In the genomic region with DNA sequence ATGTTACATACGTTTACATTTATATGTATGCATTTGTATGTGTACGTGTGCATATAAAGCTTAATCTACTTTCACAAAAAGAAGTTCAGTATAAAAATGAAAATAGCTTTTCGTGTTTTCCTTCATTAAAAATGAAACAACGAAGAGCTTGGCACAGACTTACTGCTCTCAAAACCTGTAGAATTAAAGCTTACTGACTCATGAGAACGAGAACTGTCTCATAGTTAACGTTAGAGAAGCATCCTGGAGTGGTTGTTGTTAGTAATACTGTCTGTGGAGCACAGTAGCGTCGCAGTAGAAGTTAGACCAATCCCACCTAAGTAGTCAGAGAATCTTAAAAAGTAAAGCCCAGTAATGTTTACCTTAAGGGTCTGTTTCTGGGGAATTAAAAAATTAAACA, we compare ENCODE assay signal across 8 cellular contexts. TPM values are rescaled to one million over a fixed set of nuclear protein-coding genes. Genes with fewer than 3 reads are reported as not detected.
A peak's percentile ranks its signal among the peaks of the same experiment; 100 is the strongest.
DNase-seq lines count a peak whose midpoint lies in the region; ATAC-seq and TF ChIP-seq lines count a peak whose summit lies in the region.

No MANE protein-coding gene starts in this region.

- no peak for TF ChIP-seq CTCF in A673 (conservative IDR thresholded peaks at IDR 0.05; ENCODE audit: low read depth, low read length)
- TF ChIP-seq CTCF in GM23338 (conservative IDR thresholded peaks at IDR 0.05; ENCODE audit: low read depth in 2 of 2) = no peak
- TF ChIP-seq CTCF in activated CD8-positive, alpha-beta T cell treated with anti-CD3 and anti-CD28 coated beads for 36 hours (IDR thresholded peaks at IDR 0.05) = no peak

- no peaks in the 10 kb centered on the region for H3K9me2 ChIP-seq in GM23338 (ENCODE audit: insufficient read depth)

- POLR2A ChIA-PET in A673 (lab: Charles Lee; ENCODE audit: low non-redundant PET) = interaction anchor here (0.7 kb wide), 1 partner anchor 883 kb away, joined by 3 read pairs; no protein-coding TSS in a partner anchor
- POLR2A ChIA-PET in activated CD8-positive, alpha-beta T cell treated with anti-CD3 and anti-CD28 coated beads for 36 hours (lab: Charles Lee) = interaction anchor here (0.9 to 11.8 kb wide), 2 partner anchors 47 to 69 kb away, joined by 3 to 168 read pairs; a partner anchor contains a TSS

- no peak overlapping the region for H2BK12ac ChIP-seq in neuronal stem cell (ENCODE audit: low read length)

- no peak overlapping the region for H2BK120ac ChIP-seq in neuronal stem cell (ENCODE audit: low read depth, low read length)

- no peak overlapping the region for H3K4ac ChIP-seq in neuronal stem cell (ENCODE audit: low read length)

- H2AK5ac ChIP-seq in neuronal stem cell (ENCODE audit: low read depth, low read length) = no peak overlapping the region

- H3K14ac ChIP-seq in neuronal stem cell (ENCODE audit: low read length) = no peak overlapping the region

- WGBS in iPS DF 6.9 (ENCODE audit: insufficient coverage, insufficient read length) = no CpG with 5 or more reads among the region's 8 CpGs
- no CpG with 5 or more reads among the region's 8 CpGs for WGBS in neuronal stem cell (ENCODE audit: extremely low coverage in 2 of 2, insufficient read length in 2 of 2, insufficient replicate concordance in 1 of 2), 2 donors

- H3K9me3 Mint-ChIP-seq in GM23338 = no peaks in the 10 kb centered on the region; the same call in 2 of the 3 replicates
- H3K9me3 Mint-ChIP-seq in activated CD8-positive, alpha-beta T cell treated with anti-CD3 and anti-CD28 coated beads for 36 hours = no peaks in the 10 kb centered on the region
- no peaks in the 10 kb centered on the region for H3K9me3 Mint-ChIP-seq in stimulated activated naive B cell treated with anti-CD40 and anti-IgM and Interleukin-4, amounts not matched to agents 10 μg/mL and 1 μg/mL and 100 μg/mL, for 72 hours

- no peak for ATAC-seq in GM23338
- peak; percentile 25 for ATAC-seq in activated CD8-positive, alpha-beta T cell treated with anti-CD3 and anti-CD28 coated beads for 36 hours
- ATAC-seq in stimulated activated naive B cell treated with anti-CD40 and anti-IgM and Interleukin-4, amounts not matched to agents 10 μg/mL and 1 μg/mL and 100 μg/mL, for 72 hours (replicated peaks) = no peak

- H3K4me2 ChIP-seq in GM23338 (peak overlapping the region; percentile 89), neuronal stem cell (ENCODE audit: insufficient read depth, low read length, poor library complexity, severe bottlenecking) (no peak overlapping the region)

- H3K18ac ChIP-seq in neuronal stem cell (ENCODE audit: low read length) = no peak overlapping the region

- no peaks in the 10 kb centered on the region for H3F3A ChIP-seq in GM23338 (replicated peaks; ENCODE audit: low read depth)

- H3K79me2 ChIP-seq in GM23338 (replicated peaks; ENCODE audit: insufficient read depth) = peaks cover 79% of the 10 kb centered on the region

- H3K27ac Mint-ChIP-seq in GM23338 = no peak overlapping the region
- peak overlapping the region; percentile 99 for H3K27ac Mint-ChIP-seq in activated CD8-positive, alpha-beta T cell treated with anti-CD3 and anti-CD28 coated beads for 36 hours
- H3K27ac Mint-ChIP-seq in stimulated activated naive B cell treated with anti-CD40 and anti-IgM and Interleukin-4, amounts not matched to agents 10 μg/mL and 1 μg/mL and 100 μg/mL, for 72 hours = peak overlapping the region; percentile 98

- CTCF ChIA-PET in A673 (lab: Charles Lee) = no interaction called here
- CTCF ChIA-PET in activated CD8-positive, alpha-beta T cell treated with anti-CD3 and anti-CD28 coated beads for 36 hours (lab: Charles Lee) = interaction anchor here (0.7 to 2.7 kb wide), 4 partner anchors 46 to 69 kb away, joined by 3 to 6 read pairs (median 4); a partner anchor contains a TSS

- no peak overlapping the region for H2BK15ac ChIP-seq in neuronal stem cell (ENCODE audit: low read length)

- no TSS peak for BruUV-seq in A673 (replicated peaks; lab: Mats Ljungman, UMichigan)

- H2AFZ ChIP-seq in GM23338 = no peak overlapping the region
- H2AFZ ChIP-seq in neuronal stem cell (ENCODE audit: low read length) = no peak overlapping the region

- H3K4me1 Mint-ChIP-seq in GM23338 = peaks cover 47% of the 10 kb centered on the region
- peaks cover 40% of the 10 kb centered on the region for H3K4me1 Mint-ChIP-seq in activated CD8-positive, alpha-beta T cell treated with anti-CD3 and anti-CD28 coated beads for 36 hours (ENCODE audit: low read depth)
- H3K4me1 Mint-ChIP-seq in stimulated activated naive B cell treated with anti-CD40 and anti-IgM and Interleukin-4, amounts not matched to agents 10 μg/mL and 1 μg/mL and 100 μg/mL, for 72 hours = peaks cover 12 to 39% of the 10 kb centered on the region in 2 donors

- H3K9ac ChIP-seq in neuronal stem cell (ENCODE audit: low read depth, low read length, poor library complexity) = no peak overlapping the region

- intact Hi-C loops in A673 (cut with micrococcal nuclease; ENCODE audit: unreplicated experiment) = no loop called here
- intact Hi-C loops in activated CD8-positive, alpha-beta T cell treated with anti-CD3 and anti-CD28 coated beads for 36 hours (cut with micrococcal nuclease) = loop anchor here (1.0 kb wide), 1 partner anchor 46 kb away; a partner anchor contains a TSS

- peaks cover 47% of the 10 kb centered on the region for H4K20me1 ChIP-seq in GM23338 (replicated peaks; ENCODE audit: insufficient read depth)

- no peak overlapping the region for H4K8ac ChIP-seq in neuronal stem cell (ENCODE audit: low read depth, low read length)

- H3K79me1 ChIP-seq in neuronal stem cell (ENCODE audit: low read depth, low read length) = peaks cover 2% of the 10 kb centered on the region

- H3K9me3 ChIP-seq in A673 (ENCODE audit: low read depth, low read length, poor library complexity, severe bottlenecking) (no peaks in the 10 kb centered on the region), iPS DF 6.9 (ENCODE audit: control insufficient read depth, insufficient read depth, low read length) (no peaks in the 10 kb centered on the region), neuronal stem cell (replicated peaks in 1 of 2; ENCODE audit: control insufficient read depth in 2 of 2, insufficient read depth in 1 of 2, low read depth in 1 of 2, low read length in 2 of 2) (no peaks in the 10 kb centered on the region)

- DNase-seq in A673 (ENCODE audit: low spot score) (no peak), GM23338 (ENCODE audit: low spot score) (no peak), iPS DF 6.9 (ENCODE audit: low read depth, low spot score) (no peak), NCI-H2081 treated with DMSO at 0.1 percent for 48 hours (lab: John Stamatoyannopoulos, UW) (no peak), NCI-H2196 (lab: John Stamatoyannopoulos, UW; ENCODE audit: unreplicated experiment) (no peak), neuronal stem cell (ENCODE audit: low spot score) (no peak)
- DNase-seq in activated CD8-positive, alpha-beta T cell treated with anti-CD3 and anti-CD28 coated beads for 36 hours = peak; percentile 36
- no peak for DNase-seq in stimulated activated naive B cell treated with anti-CD40 and anti-IgM and Interleukin-4, amounts not matched to agents 10 μg/mL and 1 μg/mL and 100 μg/mL, for 72 hours

- peaks cover 17% of the 10 kb centered on the region for H3K27me3 Mint-ChIP-seq in GM23338 (ENCODE audit: insufficient read depth, low read depth, poor library complexity)
- no peaks in the 10 kb centered on the region for H3K27me3 Mint-ChIP-seq in activated CD8-positive, alpha-beta T cell treated with anti-CD3 and anti-CD28 coated beads for 36 hours
- no peaks in the 10 kb centered on the region for H3K27me3 Mint-ChIP-seq in stimulated activated naive B cell treated with anti-CD40 and anti-IgM and Interleukin-4, amounts not matched to agents 10 μg/mL and 1 μg/mL and 100 μg/mL, for 72 hours

- H3K4me1 ChIP-seq in A673 (ENCODE audit: insufficient read depth, low read length, poor library complexity, severe bottlenecking) = peaks cover 8% of the 10 kb centered on the region
- H3K4me1 ChIP-seq in GM23338 (ENCODE audit: insufficient read depth) = peaks cover 43% of the 10 kb centered on the region
- 0 out of 2 replicates have a peak, but pooled peaks cover 1% of the 10 kb centered on the region for H3K4me1 ChIP-seq in iPS DF 6.9 (ENCODE audit: control insufficient read depth, insufficient read depth, low read length)
- H3K4me1 ChIP-seq in neuronal stem cell (ENCODE audit: control insufficient read depth in 2 of 2, insufficient read depth in 1 of 2, low read depth in 1 of 2, low read length in 2 of 2) = peaks cover 3 to 16% of the 10 kb centered on the region in 2 donors

- H3K36me3 ChIP-seq in A673 (ENCODE audit: insufficient read depth, low read length, poor library complexity, severe bottlenecking) (peaks cover under 1% of the 10 kb centered on the region), GM23338 (ENCODE audit: insufficient read depth) (no peaks in the 10 kb centered on the region), iPS DF 6.9 (ENCODE audit: control insufficient read depth, insufficient read depth, low read length) (no peaks in the 10 kb centered on the region), neuronal stem cell (replicated peaks in 1 of 2; ENCODE audit: control insufficient read depth in 2 of 2, insufficient read depth in 2 of 2, low read length in 2 of 2) (peaks cover 0 to 32% of the 10 kb centered on the region in 2 donors)

- peak overlapping the region; percentile 96 for H3K4me3 Mint-ChIP-seq in GM23338
- H3K4me3 Mint-ChIP-seq in activated CD8-positive, alpha-beta T cell treated with anti-CD3 and anti-CD28 coated beads for 36 hours = peak overlapping the region; percentile 99
- peak overlapping the region; percentile 95 to 96 for H3K4me3 Mint-ChIP-seq in stimulated activated naive B cell treated with anti-CD40 and anti-IgM and Interleukin-4, amounts not matched to agents 10 μg/mL and 1 μg/mL and 100 μg/mL, for 72 hours

- H3K36me3 Mint-ChIP-seq in GM23338 (ENCODE audit: low read depth) = peaks cover 39% of the 10 kb centered on the region
- peaks cover 6% of the 10 kb centered on the region for H3K36me3 Mint-ChIP-seq in activated CD8-positive, alpha-beta T cell treated with anti-CD3 and anti-CD28 coated beads for 36 hours (ENCODE audit: low read depth)
- H3K36me3 Mint-ChIP-seq in stimulated activated naive B cell treated with anti-CD40 and anti-IgM and Interleukin-4, amounts not matched to agents 10 μg/mL and 1 μg/mL and 100 μg/mL, for 72 hours = peaks cover 6% of the 10 kb centered on the region in 2 donors

- H3K23ac ChIP-seq in neuronal stem cell (ENCODE audit: low read depth, low read length, poor library complexity) = no peak overlapping the region

- peak overlapping the region; percentile 84 for H3K4me3 ChIP-seq in A673 (ENCODE audit: low read depth, low read length, poor library complexity, severe bottlenecking)
- H3K4me3 ChIP-seq in GM23338 = peak overlapping the region; percentile 58
- peak overlapping the region; percentile 84; the same call in 1 of the 2 replicates for H3K4me3 ChIP-seq in iPS DF 6.9 (ENCODE audit: low read length)
- H3K4me3 ChIP-seq in neuronal stem cell (ENCODE audit: low read length in 2 of 2) = peak overlapping the region in 1 of 2 donors; percentile 63

- no peak overlapping the region for H2BK5ac ChIP-seq in neuronal stem cell (ENCODE audit: low read length)

- H3K27ac ChIP-seq in A673 (ENCODE audit: low read depth, low read length, poor library complexity, severe bottlenecking) (peak overlapping the region; percentile 93), GM23338 (ENCODE audit: low read depth) (no peak overlapping the region), iPS DF 6.9 (ENCODE audit: low read length) (no peak overlapping the region), neuronal stem cell (replicated peaks; ENCODE audit: low read length) (no peak overlapping the region)

- H3K27me3 ChIP-seq in A673 (replicated peaks; ENCODE audit: insufficient read depth, low read depth, low read length, poor library complexity) (no peaks in the 10 kb centered on the region), GM23338 (ENCODE audit: insufficient read depth) (no peaks in the 10 kb centered on the region), iPS DF 6.9 (ENCODE audit: control insufficient read depth, insufficient read depth, low read length) (no peaks in the 10 kb centered on the region), neuronal stem cell (ENCODE audit: control insufficient read depth in 3 of 3, insufficient read depth in 3 of 3, low read depth in 1 of 3, low read length in 3 of 3) (no peaks in the 10 kb centered on the region)

- no peak overlapping the region for H4K91ac ChIP-seq in neuronal stem cell (ENCODE audit: low read depth, low read length, poor library complexity)

RNA-seq across cellular contexts. Expression of a gene that starts 1.3 kb away (rescaled TPM):
- 49.9 and 50.3 TPM in 2 replicates for total RNA-seq in A673 (2021)
- 110 and 120 TPM in 2 replicates for total RNA-seq in GM23338 (2014; rRNA removed; shearing (Covaris generic))
- polyA plus RNA-seq in GM23338 (2016; fragmentation: Nextera tagmentation; extraction: Ambion mirVana) = 75.7 and 81.4 TPM in 2 replicates
- total RNA-seq in activated CD8-positive, alpha-beta T cell treated with anti-CD3 and anti-CD28 coated beads for 36 hours = 10 to 100 TPM; 71.5 to 71.6 TPM
- 51.7 TPM for polyA plus RNA-seq in neuronal stem cell (2013, experiment 1 of 2)
- polyA plus RNA-seq in neuronal stem cell (2013, experiment 2 of 2) = 51.0 TPM

RNA-seq across cellular contexts. Expression of a gene that starts 46.3 kb away (rescaled TPM):
- 57.6 and 64.8 TPM in 2 replicates for total RNA-seq in A673 (2021)
- 54.8 and 77.9 TPM in 2 replicates for total RNA-seq in GM23338 (2014; rRNA removed; shearing (Covaris generic))
- polyA plus RNA-seq in GM23338 (2016; fragmentation: Nextera tagmentation; extraction: Ambion mirVana) = 120 and 163 TPM in 2 replicates
- 10 to 100 TPM; 94.2 to 95.2 TPM for total RNA-seq in activated CD8-positive, alpha-beta T cell treated with anti-CD3 and anti-CD28 coated beads for 36 hours
- polyA plus RNA-seq in neuronal stem cell (2013, experiment 1 of 2) = 82.4 TPM
- 76.0 TPM for polyA plus RNA-seq in neuronal stem cell (2013, experiment 2 of 2)

RNA-seq across cellular contexts. Expression of a gene that starts 46.8 kb away (rescaled TPM):
- total RNA-seq in A673 (2021) = 53.2 and 67.2 TPM in 2 replicates
- 14.6 and 23.2 TPM in 2 replicates for total RNA-seq in GM23338 (2014; rRNA removed; shearing (Covaris generic))
- polyA plus RNA-seq in GM23338 (2016; fragmentation: Nextera tagmentation; extraction: Ambion mirVana) = 112 and 123 TPM in 2 replicates
- 10 to 100 TPM; 55.5 to 62.7 TPM for total RNA-seq in activated CD8-positive, alpha-beta T cell treated with anti-CD3 and anti-CD28 coated beads for 36 hours
- polyA plus RNA-seq in neuronal stem cell (2013, experiment 1 of 2) = 48.5 TPM
- polyA plus RNA-seq in neuronal stem cell (2013, experiment 2 of 2) = 48.3 TPM
